Comparison of ENCODE assay signal across 6 cellular contexts in the genomic region with DNA sequence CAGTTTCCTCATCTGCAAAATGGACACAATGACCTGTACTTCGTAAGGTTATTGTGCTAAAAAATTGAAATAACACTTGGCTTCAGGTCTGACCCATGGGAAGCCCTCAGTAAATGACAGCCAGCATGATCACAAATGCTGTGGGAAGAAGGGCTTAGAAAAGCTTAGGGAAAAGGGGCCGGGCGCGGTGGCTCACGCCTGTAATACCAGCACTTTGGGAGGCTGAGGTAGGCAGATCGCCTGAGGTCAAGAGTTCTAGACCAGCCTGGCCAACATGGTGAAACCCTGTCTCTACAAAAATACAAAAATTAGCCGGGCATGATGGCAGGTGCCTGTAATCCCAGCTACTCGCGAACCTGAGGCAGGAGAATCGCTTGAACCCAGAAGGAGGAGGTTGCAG.
A peak's percentile ranks its signal among the peaks of the same experiment; 100 is the strongest.
DNase-seq lines count a peak whose midpoint lies in the region; TF ChIP-seq lines count a peak whose summit lies in the region.
"Not testable (repeated sequence)": the region's sequence is repeated elsewhere in the genome, so short reads cannot be mapped to it uniquely, and the experiment has no call there.

No MANE protein-coding gene starts in this region.

- H3K4me1 ChIP-seq in endodermal cell (ENCODE audit: control insufficient read depth, insufficient read depth, low read length); sigmoid colon: not testable (repeated sequence)

- not testable (repeated sequence) for DNase-seq in WERI-Rb-1; substantia nigra (lab: John Stamatoyannopoulos, UW)
- DNase-seq in endodermal cell: peak; percentile 10
- peak; percentile 14 for DNase-seq in sigmoid colon

- not testable (repeated sequence) for H3K36me3 Mint-ChIP-seq in endodermal cell (ENCODE audit: low read depth)

- TF ChIP-seq POLR2A in sigmoid colon (IDR thresholded peaks at IDR 0.05): not testable (repeated sequence)

- not testable (repeated sequence) for H3K9me3 ChIP-seq in WERI-Rb-1 (ENCODE audit: severe bottlenecking); endodermal cell (ENCODE audit: control insufficient read depth, low read length); sigmoid colon

- H3K27ac ChIP-seq in WERI-Rb-1 (peak overlapping the region; percentile 82), cingulate gyrus (ENCODE audit: low read depth, low read length) (peak overlapping the region; percentile 89), layer of hippocampus (ENCODE audit: low read depth, low read length) (peak overlapping the region; percentile 74), substantia nigra (ENCODE audit: low read depth, low read length, poor library complexity, severe bottlenecking) (peak overlapping the region; percentile 96)
- not testable (repeated sequence) for H3K27ac ChIP-seq in endodermal cell (ENCODE audit: low read depth, low read length); sigmoid colon

- H3K4me3 Mint-ChIP-seq in endodermal cell: not testable (repeated sequence)

- not testable (repeated sequence) for TF ChIP-seq CTCF in WERI-Rb-1 (IDR thresholded peaks at IDR 0.05; ENCODE audit: low read depth, low read length); endodermal cell (conservative IDR thresholded peaks at IDR 0.05); sigmoid colon (IDR thresholded peaks at IDR 0.05)

- not testable (repeated sequence) for H3K9me3 Mint-ChIP-seq in endodermal cell

- H3K36me3 ChIP-seq in WERI-Rb-1; endodermal cell (ENCODE audit: control insufficient read depth, insufficient read depth, low read length); sigmoid colon: not testable (repeated sequence)

- not testable (repeated sequence) for H3K4me3 ChIP-seq in WERI-Rb-1 (ENCODE audit: low read depth, low read length); endodermal cell (ENCODE audit: low read length); sigmoid colon

- H3K9ac ChIP-seq in endodermal cell (ENCODE audit: extremely low read depth, low read length, poor library complexity, severe bottlenecking): not testable (repeated sequence)

- not testable (repeated sequence) for H3K27me3 ChIP-seq in WERI-Rb-1 (ENCODE audit: insufficient read depth, low read depth, severe bottlenecking); endodermal cell (ENCODE audit: control insufficient read depth, insufficient read depth, low read length, poor library complexity, severe bottlenecking); layer of hippocampus (ENCODE audit: control insufficient read depth, insufficient read depth, low read length); sigmoid colon

- TF ChIP-seq EP300 in sigmoid colon (IDR thresholded peaks at IDR 0.05): not testable (repeated sequence)

- WGBS in endodermal cell (ENCODE audit: insufficient coverage in 1 of 2, insufficient read length in 1 of 2), 2 experiments: 83% methylated on average over 10 of the region's 10 CpGs
- WGBS in sigmoid colon, 2 donors: 92 to 93% methylated on average over 10 of the region's 10 CpGs

- not testable (repeated sequence) for H3K27ac Mint-ChIP-seq in endodermal cell

- H3K4me1 Mint-ChIP-seq in endodermal cell: peaks cover 26% of the 10 kb centered on the region

- intact Hi-C loops in sigmoid colon (cut with DNase I): not testable (repeated sequence)

- not testable (repeated sequence) for H3K27me3 Mint-ChIP-seq in endodermal cell (ENCODE audit: insufficient read depth)
